ENCODE assay signal across 1 cellular context in the genomic region with DNA sequence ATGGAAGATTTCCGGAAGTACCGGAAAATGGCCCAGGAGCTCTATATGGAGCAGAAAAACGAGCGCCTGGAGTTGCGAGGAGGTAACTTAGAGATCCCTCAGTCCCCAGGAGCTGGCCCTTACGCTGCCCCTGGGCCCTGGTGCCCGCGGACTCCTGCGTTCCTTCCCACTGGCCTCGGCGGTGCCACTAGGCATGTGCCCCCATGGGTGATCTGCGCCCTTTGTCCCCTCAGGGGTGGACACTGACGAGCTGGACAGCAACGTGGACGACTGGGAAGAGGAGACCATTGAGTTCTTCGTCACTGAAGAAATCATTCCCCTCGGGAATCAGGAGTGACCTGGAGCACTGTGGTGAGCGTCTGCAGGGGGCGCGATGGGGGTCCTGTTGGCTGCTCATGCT.
TF ChIP-seq lines count a peak whose summit lies in the region.

No MANE protein-coding gene starts in this region.

TF ChIP-seq in GM23338, 12 proteins besides CTCF, POLR2A, EP300 and RAD21 (continued from another document):
- TF ChIP-seq, protein P1, sequence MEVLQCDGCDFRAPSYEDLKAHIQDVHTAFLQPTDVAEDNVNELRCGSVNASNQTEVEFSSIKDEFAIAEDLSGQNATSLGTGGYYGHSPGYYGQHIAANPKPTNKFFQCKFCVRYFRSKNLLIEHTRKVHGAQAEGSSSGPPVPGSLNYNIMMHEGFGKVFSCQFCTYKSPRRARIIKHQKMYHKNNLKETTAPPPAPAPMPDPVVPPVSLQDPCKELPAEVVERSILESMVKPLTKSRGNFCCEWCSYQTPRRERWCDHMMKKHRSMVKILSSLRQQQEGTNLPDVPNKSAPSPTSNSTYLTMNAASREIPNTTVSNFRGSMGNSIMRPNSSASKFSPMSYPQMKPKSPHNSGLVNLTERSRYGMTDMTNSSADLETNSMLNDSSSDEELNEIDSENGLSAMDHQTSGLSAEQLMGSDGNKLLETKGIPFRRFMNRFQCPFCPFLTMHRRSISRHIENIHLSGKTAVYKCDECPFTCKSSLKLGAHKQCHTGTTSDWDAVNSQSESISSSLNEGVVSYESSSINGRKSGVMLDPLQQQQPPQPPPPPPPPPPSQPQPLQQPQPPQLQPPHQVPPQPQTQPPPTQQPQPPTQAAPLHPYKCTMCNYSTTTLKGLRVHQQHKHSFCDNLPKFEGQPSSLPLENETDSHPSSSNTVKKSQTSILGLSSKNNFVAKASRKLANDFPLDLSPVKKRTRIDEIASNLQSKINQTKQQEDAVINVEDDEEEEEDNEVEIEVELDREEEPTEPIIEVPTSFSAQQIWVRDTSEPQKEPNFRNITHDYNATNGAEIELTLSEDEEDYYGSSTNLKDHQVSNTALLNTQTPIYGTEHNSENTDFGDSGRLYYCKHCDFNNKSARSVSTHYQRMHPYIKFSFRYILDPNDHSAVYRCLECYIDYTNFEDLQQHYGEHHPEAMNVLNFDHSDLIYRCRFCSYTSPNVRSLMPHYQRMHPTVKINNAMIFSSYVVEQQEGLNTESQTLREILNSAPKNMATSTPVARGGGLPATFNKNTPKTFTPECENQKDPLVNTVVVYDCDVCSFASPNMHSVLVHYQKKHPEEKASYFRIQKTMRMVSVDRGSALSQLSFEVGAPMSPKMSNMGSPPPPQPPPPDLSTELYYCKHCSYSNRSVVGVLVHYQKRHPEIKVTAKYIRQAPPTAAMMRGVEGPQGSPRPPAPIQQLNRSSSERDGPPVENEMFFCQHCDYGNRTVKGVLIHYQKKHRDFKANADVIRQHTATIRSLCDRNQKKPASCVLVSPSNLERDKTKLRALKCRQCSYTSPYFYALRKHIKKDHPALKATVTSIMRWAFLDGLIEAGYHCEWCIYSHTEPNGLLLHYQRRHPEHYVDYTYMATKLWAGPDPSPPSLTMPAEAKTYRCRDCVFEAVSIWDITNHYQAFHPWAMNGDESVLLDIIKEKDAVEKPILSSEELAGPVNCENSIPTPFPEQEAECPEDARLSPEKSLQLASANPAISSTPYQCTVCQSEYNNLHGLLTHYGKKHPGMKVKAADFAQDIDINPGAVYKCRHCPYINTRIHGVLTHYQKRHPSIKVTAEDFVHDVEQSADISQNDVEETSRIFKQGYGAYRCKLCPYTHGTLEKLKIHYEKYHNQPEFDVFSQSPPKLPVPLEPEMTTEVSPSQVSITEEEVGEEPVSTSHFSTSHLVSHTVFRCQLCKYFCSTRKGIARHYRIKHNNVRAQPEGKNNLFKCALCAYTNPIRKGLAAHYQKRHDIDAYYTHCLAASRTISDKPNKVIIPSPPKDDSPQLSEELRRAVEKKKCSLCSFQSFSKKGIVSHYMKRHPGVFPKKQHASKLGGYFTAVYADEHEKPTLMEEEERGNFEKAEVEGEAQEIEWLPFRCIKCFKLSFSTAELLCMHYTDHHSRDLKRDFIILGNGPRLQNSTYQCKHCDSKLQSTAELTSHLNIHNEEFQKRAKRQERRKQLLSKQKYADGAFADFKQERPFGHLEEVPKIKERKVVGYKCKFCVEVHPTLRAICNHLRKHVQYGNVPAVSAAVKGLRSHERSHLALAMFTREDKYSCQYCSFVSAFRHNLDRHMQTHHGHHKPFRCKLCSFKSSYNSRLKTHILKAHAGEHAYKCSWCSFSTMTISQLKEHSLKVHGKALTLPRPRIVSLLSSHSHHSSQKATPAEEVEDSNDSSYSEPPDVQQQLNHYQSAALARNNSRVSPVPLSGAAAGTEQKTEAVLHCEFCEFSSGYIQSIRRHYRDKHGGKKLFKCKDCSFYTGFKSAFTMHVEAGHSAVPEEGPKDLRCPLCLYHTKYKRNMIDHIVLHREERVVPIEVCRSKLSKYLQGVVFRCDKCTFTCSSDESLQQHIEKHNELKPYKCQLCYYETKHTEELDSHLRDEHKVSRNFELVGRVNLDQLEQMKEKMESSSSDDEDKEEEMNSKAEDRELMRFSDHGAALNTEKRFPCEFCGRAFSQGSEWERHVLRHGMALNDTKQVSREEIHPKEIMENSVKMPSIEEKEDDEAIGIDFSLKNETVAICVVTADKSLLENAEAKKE (CRISPR knock-in tag; IDR thresholded peaks at IDR 0.05), result no peak
- no peak for TF ChIP-seq ZNF114 (CRISPR knock-in tag; IDR thresholded peaks at IDR 0.05)
- TF ChIP-seq JUNB (IDR thresholded peaks at IDR 0.05; ENCODE audit: unreplicated experiment), result no peak
- TF ChIP-seq NANOG (IDR thresholded peaks at IDR 0.05; ENCODE audit: borderline replicate concordance), result no peak
- no peak for TF ChIP-seq EZH2 (IDR thresholded peaks at IDR 0.05; ENCODE audit: low read depth, unreplicated experiment)
- TF ChIP-seq CREB1 (CRISPR knock-in tag; IDR thresholded peaks at IDR 0.05; ENCODE audit: low read depth), result no peak
- TF ChIP-seq, protein P2, sequence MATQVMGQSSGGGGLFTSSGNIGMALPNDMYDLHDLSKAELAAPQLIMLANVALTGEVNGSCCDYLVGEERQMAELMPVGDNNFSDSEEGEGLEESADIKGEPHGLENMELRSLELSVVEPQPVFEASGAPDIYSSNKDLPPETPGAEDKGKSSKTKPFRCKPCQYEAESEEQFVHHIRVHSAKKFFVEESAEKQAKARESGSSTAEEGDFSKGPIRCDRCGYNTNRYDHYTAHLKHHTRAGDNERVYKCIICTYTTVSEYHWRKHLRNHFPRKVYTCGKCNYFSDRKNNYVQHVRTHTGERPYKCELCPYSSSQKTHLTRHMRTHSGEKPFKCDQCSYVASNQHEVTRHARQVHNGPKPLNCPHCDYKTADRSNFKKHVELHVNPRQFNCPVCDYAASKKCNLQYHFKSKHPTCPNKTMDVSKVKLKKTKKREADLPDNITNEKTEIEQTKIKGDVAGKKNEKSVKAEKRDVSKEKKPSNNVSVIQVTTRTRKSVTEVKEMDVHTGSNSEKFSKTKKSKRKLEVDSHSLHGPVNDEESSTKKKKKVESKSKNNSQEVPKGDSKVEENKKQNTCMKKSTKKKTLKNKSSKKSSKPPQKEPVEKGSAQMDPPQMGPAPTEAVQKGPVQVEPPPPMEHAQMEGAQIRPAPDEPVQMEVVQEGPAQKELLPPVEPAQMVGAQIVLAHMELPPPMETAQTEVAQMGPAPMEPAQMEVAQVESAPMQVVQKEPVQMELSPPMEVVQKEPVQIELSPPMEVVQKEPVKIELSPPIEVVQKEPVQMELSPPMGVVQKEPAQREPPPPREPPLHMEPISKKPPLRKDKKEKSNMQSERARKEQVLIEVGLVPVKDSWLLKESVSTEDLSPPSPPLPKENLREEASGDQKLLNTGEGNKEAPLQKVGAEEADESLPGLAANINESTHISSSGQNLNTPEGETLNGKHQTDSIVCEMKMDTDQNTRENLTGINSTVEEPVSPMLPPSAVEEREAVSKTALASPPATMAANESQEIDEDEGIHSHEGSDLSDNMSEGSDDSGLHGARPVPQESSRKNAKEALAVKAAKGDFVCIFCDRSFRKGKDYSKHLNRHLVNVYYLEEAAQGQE (IDR thresholded peaks at IDR 0.05; ENCODE audit: unreplicated experiment), result no peak
- TF ChIP-seq ZNF331 (CRISPR knock-in tag; IDR thresholded peaks at IDR 0.05; ENCODE audit: low read depth), result no peak
- TF ChIP-seq STAT1 (IDR thresholded peaks at IDR 0.05; ENCODE audit: unreplicated experiment), result no peak
